Comparison of ENCODE assay signal across 1 cellular context in genomic region chr12:47894068-47894467, GRCh38.
TF ChIP-seq lines count a peak whose summit lies in the region.

No MANE protein-coding gene starts in this region.

TF ChIP-seq in SK-N-SH treated with all-trans-retinoic acid at 6 μM for 48 hours, 23 proteins besides CTCF, POLR2A, EP300 and RAD21 (continued from another document):
- TF ChIP-seq, protein P1, sequence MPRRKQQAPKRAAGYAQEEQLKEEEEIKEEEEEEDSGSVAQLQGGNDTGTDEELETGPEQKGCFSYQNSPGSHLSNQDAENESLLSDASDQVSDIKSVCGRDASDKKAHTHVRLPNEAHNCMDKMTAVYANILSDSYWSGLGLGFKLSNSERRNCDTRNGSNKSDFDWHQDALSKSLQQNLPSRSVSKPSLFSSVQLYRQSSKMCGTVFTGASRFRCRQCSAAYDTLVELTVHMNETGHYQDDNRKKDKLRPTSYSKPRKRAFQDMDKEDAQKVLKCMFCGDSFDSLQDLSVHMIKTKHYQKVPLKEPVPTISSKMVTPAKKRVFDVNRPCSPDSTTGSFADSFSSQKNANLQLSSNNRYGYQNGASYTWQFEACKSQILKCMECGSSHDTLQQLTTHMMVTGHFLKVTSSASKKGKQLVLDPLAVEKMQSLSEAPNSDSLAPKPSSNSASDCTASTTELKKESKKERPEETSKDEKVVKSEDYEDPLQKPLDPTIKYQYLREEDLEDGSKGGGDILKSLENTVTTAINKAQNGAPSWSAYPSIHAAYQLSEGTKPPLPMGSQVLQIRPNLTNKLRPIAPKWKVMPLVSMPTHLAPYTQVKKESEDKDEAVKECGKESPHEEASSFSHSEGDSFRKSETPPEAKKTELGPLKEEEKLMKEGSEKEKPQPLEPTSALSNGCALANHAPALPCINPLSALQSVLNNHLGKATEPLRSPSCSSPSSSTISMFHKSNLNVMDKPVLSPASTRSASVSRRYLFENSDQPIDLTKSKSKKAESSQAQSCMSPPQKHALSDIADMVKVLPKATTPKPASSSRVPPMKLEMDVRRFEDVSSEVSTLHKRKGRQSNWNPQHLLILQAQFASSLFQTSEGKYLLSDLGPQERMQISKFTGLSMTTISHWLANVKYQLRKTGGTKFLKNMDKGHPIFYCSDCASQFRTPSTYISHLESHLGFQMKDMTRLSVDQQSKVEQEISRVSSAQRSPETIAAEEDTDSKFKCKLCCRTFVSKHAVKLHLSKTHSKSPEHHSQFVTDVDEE (CRISPR knock-in tag; IDR thresholded peaks at IDR 0.05), result no peak
- TF ChIP-seq BACH2 (CRISPR knock-in tag; IDR thresholded peaks at IDR 0.05; ENCODE audit: borderline replicate concordance), result no peak
- TF ChIP-seq ARNTL (CRISPR knock-in tag; IDR thresholded peaks at IDR 0.05; ENCODE audit: borderline replicate concordance, low read depth), result no peak
- no peak for TF ChIP-seq ZNF565 (CRISPR knock-in tag; conservative IDR thresholded peaks at IDR 0.05; ENCODE audit: low read depth)
